In genomic region chr18:7413906-7414305, GRCh38 we compare ENCODE assay signal across 1 cellular context.
TF ChIP-seq lines count a peak whose summit lies in the region.

No MANE protein-coding gene starts in this region.

TF ChIP-seq in GM23338, 12 proteins besides CTCF, POLR2A, EP300 and RAD21 (continued from another document):
- no peak for TF ChIP-seq ZNF462 (CRISPR knock-in tag; IDR thresholded peaks at IDR 0.05)
- no peak for TF ChIP-seq REST (IDR thresholded peaks at IDR 0.05; ENCODE audit: unreplicated experiment)
- no peak for TF ChIP-seq CREB1 (CRISPR knock-in tag; IDR thresholded peaks at IDR 0.05; ENCODE audit: low read depth)
TF ChIP-seq in GM23338: peak in this region for 0.
